In genomic region chr13:41332829-41333228, GRCh38 we compare ENCODE assay signal across 16 cellular contexts. TPM values are rescaled to one million over a fixed set of nuclear protein-coding genes. Genes with fewer than 3 reads are reported as not detected.
DNase-seq lines count a peak whose midpoint lies in the region; ATAC-seq and TF ChIP-seq lines count a peak whose summit lies in the region.
"Had no signal": no experiment of that assay in that cellular context is flagged by ENCODE, and none has a peak within 500 bp of the region (broad histone marks: within the 10 kb centered on the region; RNA-seq: fewer than 3 reads in every experiment).

No MANE protein-coding gene starts in this region.

- intact Hi-C loops in heart left ventricle (cut with DNase I): no loop called here
- intact Hi-C loops in naive thymus-derived CD4-positive, alpha-beta T cell (cut with micrococcal nuclease): loop anchor here in 1 of 2 donors (2.0 kb wide), 1 partner anchor 14 kb away; no protein-coding TSS in a partner anchor

- TF ChIP-seq POLR2A in heart left ventricle (IDR thresholded peaks at IDR 0.05): no peak

- peak overlapping the region; percentile 39 for H3K27ac Mint-ChIP-seq in chondrocyte (ENCODE audit: unreplicated experiment)
- peak overlapping the region in 6 of 9 donors; percentile 6 to 71 (median 53) for H3K27ac Mint-ChIP-seq in naive thymus-derived CD4-positive, alpha-beta T cell
- H3K27ac Mint-ChIP-seq: B cell had no signal

- CTCF ChIA-PET in naive thymus-derived CD4-positive, alpha-beta T cell (lab: Charles Lee): no interaction called here
- CTCF ChIA-PET in RWPE1 (lab: Yijun Ruan, JAX): interaction anchor here (0.8 kb wide), 1 partner anchor 11 kb away, joined by 5 read pairs; no protein-coding TSS in a partner anchor

- TF ChIP-seq CTCF in chondrocyte (IDR thresholded peaks at IDR 0.05): no peak
- TF ChIP-seq CTCF in heart left ventricle (IDR thresholded peaks at IDR 0.05): no peak
- no peak for TF ChIP-seq CTCF in RWPE1 (conservative IDR thresholded peaks at IDR 0.05; ENCODE audit: low read depth)
- TF ChIP-seq CTCF in GM10266 (IDR thresholded peaks at IDR 0.05; ENCODE audit: control insufficient read depth, insufficient read depth, low read depth, missing control alignments): no peak

- H3K4me1 Mint-ChIP-seq in chondrocyte (ENCODE audit: low read depth): peaks cover 21% of the 10 kb centered on the region
- H3K4me1 Mint-ChIP-seq in naive thymus-derived CD4-positive, alpha-beta T cell: peaks cover 7 to 79% (median 65%) of the 10 kb centered on the region in 7 donors
- H3K4me1 Mint-ChIP-seq: B cell had no signal

- peak; percentile 66 to 82 (median 77) for ATAC-seq in heart left ventricle
- ATAC-seq in naive thymus-derived CD4-positive, alpha-beta T cell: no peak
- ATAC-seq in GM19395 (IDR thresholded peaks at IDR 0.05; ENCODE audit: unreplicated experiment): no peak
- ATAC-seq: K562 had no signal

- H3K36me3 ChIP-seq in heart left ventricle: peaks cover 0 to 54% (median 12%) of the 10 kb centered on the region in 9 donors
- H3K36me3 ChIP-seq in naive thymus-derived CD4-positive, alpha-beta T cell (ENCODE audit: control insufficient read depth in 2 of 3, insufficient read depth in 3 of 3, low read length in 3 of 3): peaks cover 0 to 20% (median 0%) of the 10 kb centered on the region in 3 experiments

- peak overlapping the region in 6 of 12 donors; percentile 6 to 56 (median 42) for H3K27ac ChIP-seq in heart left ventricle
- no peak overlapping the region for H3K27ac ChIP-seq in naive thymus-derived CD4-positive, alpha-beta T cell (ENCODE audit: low read depth, low read length)
- no peak overlapping the region for H3K27ac ChIP-seq in RWPE1
- H3K27ac ChIP-seq: GM23248, SJCRH30 had no signal

- POLR2A ChIA-PET in naive thymus-derived CD4-positive, alpha-beta T cell (lab: Charles Lee): interaction anchor here (0.6 to 0.7 kb wide), 2 partner anchors 27 to 336 kb away, joined by 3 read pairs; no protein-coding TSS in a partner anchor
- POLR2A ChIA-PET in RWPE1 (lab: Yijun Ruan, JAX; ENCODE audit: low non-redundant PET): no interaction called here

- no peak overlapping the region for H3K4me3 Mint-ChIP-seq in chondrocyte (ENCODE audit: unreplicated experiment)
- no peak overlapping the region for H3K4me3 Mint-ChIP-seq in naive thymus-derived CD4-positive, alpha-beta T cell
- H3K4me3 Mint-ChIP-seq: B cell; CD4-positive, alpha-beta memory T cell had no signal

- H3K9me3 ChIP-seq in heart left ventricle: no peaks in the 10 kb centered on the region
- H3K9me3 ChIP-seq in naive thymus-derived CD4-positive, alpha-beta T cell (ENCODE audit: control insufficient read depth in 2 of 3, low read length in 3 of 3): no peaks in the 10 kb centered on the region
- H3K9me3 ChIP-seq: SJCRH30 had no signal

- H3K4me1 ChIP-seq in heart left ventricle: peaks cover 0 to 31% (median 9%) of the 10 kb centered on the region in 12 donors
- H3K4me1 ChIP-seq in naive thymus-derived CD4-positive, alpha-beta T cell (ENCODE audit: control insufficient read depth in 2 of 2, insufficient read depth in 2 of 2, low read length in 2 of 2): peaks cover 4 to 5% of the 10 kb centered on the region in 2 donors
- H3K4me1 ChIP-seq: SJCRH30 had no signal

- no peaks in the 10 kb centered on the region for H3K27me3 Mint-ChIP-seq in chondrocyte (ENCODE audit: low read depth)
- H3K27me3 Mint-ChIP-seq in naive thymus-derived CD4-positive, alpha-beta T cell: no peaks in the 10 kb centered on the region
- H3K27me3 Mint-ChIP-seq: B cell; CD4-positive, alpha-beta memory T cell had no signal

- 74 to 86% (median 79%) methylated on average over 1 of the region's 1 CpG for WGBS in heart left ventricle, 4 donors

- H3K9me3 Mint-ChIP-seq in chondrocyte (ENCODE audit: low read depth): no peaks in the 10 kb centered on the region
- H3K9me3 Mint-ChIP-seq in naive thymus-derived CD4-positive, alpha-beta T cell: no peaks in the 10 kb centered on the region
- H3K9me3 Mint-ChIP-seq: CD4-positive, alpha-beta memory T cell had no signal

- DNase-seq in chondrocyte (ENCODE audit: low spot score): no peak
- no peak for DNase-seq in heart left ventricle
- no peak for DNase-seq in naive thymus-derived CD4-positive, alpha-beta T cell
- no peak for DNase-seq in RWPE1 (ENCODE audit: low spot score)
- no peak for DNase-seq in GM10266 (ENCODE audit: extremely low spot score)
- no peak for DNase-seq in NCI-H2196 (lab: John Stamatoyannopoulos, UW; ENCODE audit: unreplicated experiment)
- DNase-seq: CD4-positive, alpha-beta memory T cell; GM23248; HCEC 1CT; NCI-H187 treated with DMSO at 0.1 percent for 48 hours; NCI-H446 treated with DMSO at 0.1 percent for 48 hours; NK-92 treated with Interleukin-12 subunit alpha and Interleukin-12 subunit beta, amount 100 ng/mL, for 24 hours had no signal

- H3K36me3 Mint-ChIP-seq in chondrocyte (ENCODE audit: low read depth): peaks cover 6% of the 10 kb centered on the region
- H3K36me3 Mint-ChIP-seq in naive thymus-derived CD4-positive, alpha-beta T cell: peaks cover 9 to 62% (median 25%) of the 10 kb centered on the region in 5 donors

- H3K4me3 ChIP-seq in heart left ventricle: no peak overlapping the region
- H3K4me3 ChIP-seq in naive thymus-derived CD4-positive, alpha-beta T cell (ENCODE audit: low read length): no peak overlapping the region
- H3K4me3 ChIP-seq: GM23248, K562, SJCRH30 had no signal

- no peaks in the 10 kb centered on the region for H3K27me3 ChIP-seq in heart left ventricle
- no peaks in the 10 kb centered on the region for H3K27me3 ChIP-seq in naive thymus-derived CD4-positive, alpha-beta T cell (ENCODE audit: control insufficient read depth in 2 of 2, insufficient read depth in 2 of 2, low read length in 2 of 2)
- H3K27me3 ChIP-seq: SJCRH30 had no signal

RNA-seq across cellular contexts. Expression of gene NAA16, which starts 21.8 kb away (rescaled TPM):
- total RNA-seq in chondrocyte (9.4 to 16.5 TPM (median 9.6 TPM) in 3 replicates), heart left ventricle (10 to 100 TPM in 1 of 9 donors, 1 to 10 TPM in 8; 4.2 to 10.7 (median 7.7) TPM)
- 1 to 10 TPM; 3.6 to 6.2 TPM for polyA plus RNA-seq in heart left ventricle
- 10 to 100 TPM; 30.6 to 99.6 (median 90.4) TPM for total RNA-seq in naive thymus-derived CD4-positive, alpha-beta T cell
- 10 to 100 TPM; 15.8 to 35.7 TPM for polyA plus RNA-seq in naive thymus-derived CD4-positive, alpha-beta T cell

Comparison
In these comparisons a context has a peak if more than half of its experiments do, and no peak if none do; other contexts are left out.
1. ATAC-seq: peak in heart left ventricle (4 of 4); none in naive thymus-derived CD4-positive, alpha-beta T cell (single experiment) and GM19395 (single experiment).